20 cellular contexts compared by ENCODE assay signal in the genomic region with DNA sequence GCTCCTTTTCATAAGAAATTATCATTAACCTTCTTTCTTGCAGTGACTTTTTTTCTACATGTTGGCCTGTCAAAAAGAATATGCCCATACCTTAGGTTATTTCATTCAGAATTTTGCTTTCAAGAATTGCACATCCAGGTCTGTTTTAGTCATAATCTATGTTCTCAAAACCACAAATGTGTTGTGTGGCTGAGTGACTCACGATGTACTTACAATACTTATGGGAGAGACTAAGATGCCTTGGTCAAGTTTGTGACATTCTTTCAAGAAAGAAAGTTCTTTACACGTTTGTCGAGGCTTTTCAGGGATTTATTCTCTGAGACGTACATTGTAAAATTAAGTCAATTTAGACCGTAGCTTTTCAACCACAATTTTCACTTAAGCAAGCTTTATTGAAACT.
DNase-seq lines count a peak whose midpoint lies in the region; ATAC-seq, FAIRE-seq and TF ChIP-seq lines count a peak whose summit lies in the region.
"Had no signal": no experiment of that assay in that cellular context is flagged by ENCODE, and none has a peak within 500 bp of the region (broad histone marks: within the 10 kb centered on the region; RNA-seq: fewer than 3 reads in every experiment).

No MANE protein-coding gene starts in this region.

- H3K9ac ChIP-seq in GM12878 (ENCODE audit: control insufficient read depth, insufficient read depth, low read length): no peak overlapping the region

- H3K9me3 Mint-ChIP-seq in activated CD8-positive, alpha-beta T cell treated with anti-CD3 and anti-CD28 coated beads, Interleukin-2, amount 10 ng/mL, durations not matched to agents 7 days and 5 days (ENCODE audit: insufficient read depth): peaks cover 4% of the 10 kb centered on the region

- no peaks in the 10 kb centered on the region for H3K36me3 ChIP-seq in GM12878 (ENCODE audit: control insufficient read depth in 2 of 2, insufficient read depth in 2 of 2, low read length in 1 of 2)
- H3K36me3 ChIP-seq: upper lobe of right lung had no signal

- H3K4me3 ChIP-seq in GM12878: no peak overlapping the region
- H3K4me3 ChIP-seq: upper lobe of right lung had no signal

- H3K27ac Mint-ChIP-seq in activated CD8-positive, alpha-beta T cell treated with anti-CD3 and anti-CD28 coated beads, Interleukin-2, amount 10 ng/mL, durations not matched to agents 7 days and 5 days: no peak overlapping the region
- H3K27ac Mint-ChIP-seq: B cell had no signal

- SMC1A ChIA-PET in GM12878 (lab: Charles Lee; ENCODE audit: uncharacterized antibody, unreplicated experiment): interaction anchor here (0.7 to 1.4 kb wide), 4 partner anchors 8 to 117 kb away, joined by 3 read pairs; no protein-coding TSS in a partner anchor

- H3K36me3 Mint-ChIP-seq in activated CD8-positive, alpha-beta T cell treated with anti-CD3 and anti-CD28 coated beads, Interleukin-2, amount 10 ng/mL, durations not matched to agents 7 days and 5 days (ENCODE audit: low read depth): no peaks in the 10 kb centered on the region

- POLR2A ChIA-PET in GM12878 (lab: Charles Lee): interaction anchor here (0.6 kb wide), 1 partner anchor 41 kb away, joined by 4 read pairs; no protein-coding TSS in a partner anchor
- POLR2A ChIA-PET in activated CD8-positive, alpha-beta T cell treated with anti-CD3 and anti-CD28 coated beads, Interleukin-2, amount 10 ng/mL, durations not matched to agents 7 days and 5 days (lab: Charles Lee): no interaction called here

- TF ChIP-seq CTCF in GM12878 (IDR thresholded peaks at IDR 0.05 in 2 of 3, conservative IDR thresholded peaks at IDR 0.05 in 1 of 3; ENCODE audit: control insufficient read depth in 2 of 3, extremely low read depth in 1 of 3, insufficient read depth in 1 of 3, low read depth in 3 of 3, low read length in 3 of 3): no peak

- WGBS in GM12878 (ENCODE audit: insufficient coverage, insufficient replicate concordance, low lambda C conversion rate, missing lambda C conversion rate): 15% methylated on average over 5 of the region's 5 CpGs

- no peak overlapping the region for H3K4me2 ChIP-seq in GM12878 (ENCODE audit: control insufficient read depth, insufficient read depth)

- no peaks in the 10 kb centered on the region for H3K79me2 ChIP-seq in GM12878 (ENCODE audit: control insufficient read depth, insufficient read depth, low read length)

- H3K27ac ChIP-seq in GM12878 (ENCODE audit: control insufficient read depth, insufficient read depth): no peak overlapping the region
- H3K27ac ChIP-seq: upper lobe of right lung had no signal

- RAD21 ChIA-PET in GM12878 (lab: Charles Lee; ENCODE audit: unreplicated experiment): no interaction called here

- H3K9me3 ChIP-seq in GM12878 (replicated peaks; ENCODE audit: control insufficient read depth, insufficient read depth, low read length): no peaks in the 10 kb centered on the region
- H3K9me3 ChIP-seq: upper lobe of right lung had no signal

- H2AFZ ChIP-seq in GM12878 (ENCODE audit: control insufficient read depth, low read depth, low read length): no peak overlapping the region

- no peak for FAIRE-seq in GM12878 (lab: Jason Lieb, UNC)
- FAIRE-seq: H1, keratinocyte had no signal

- H4K20me1 ChIP-seq in GM12878 (ENCODE audit: control insufficient read depth, insufficient read depth): no peaks in the 10 kb centered on the region

- intact Hi-C loops in GM12878 (cut with micrococcal nuclease; ENCODE audit: unreplicated experiment): no loop called here

- TF ChIP-seq RAD21 in GM12878 (IDR thresholded peaks at IDR 0.05; ENCODE audit: insufficient read depth, low read depth, low read length): no peak

- no peaks in the 10 kb centered on the region for H3K4me1 ChIP-seq in GM12878 (ENCODE audit: control insufficient read depth, insufficient read depth, low read length)
- H3K4me1 ChIP-seq: upper lobe of right lung had no signal

- H3K27me3 Mint-ChIP-seq in activated CD8-positive, alpha-beta T cell treated with anti-CD3 and anti-CD28 coated beads, Interleukin-2, amount 10 ng/mL, durations not matched to agents 7 days and 5 days (ENCODE audit: low read depth): no peaks in the 10 kb centered on the region
- H3K27me3 Mint-ChIP-seq: B cell had no signal

- in situ Hi-C loops in GM12878 (cut with MboI): no loop called here

- no TSS peak for BruUV-seq in GM12878 (replicated peaks; lab: Mats Ljungman, UMichigan)

- no peaks in the 10 kb centered on the region for H3K4me1 Mint-ChIP-seq in activated CD8-positive, alpha-beta T cell treated with anti-CD3 and anti-CD28 coated beads, Interleukin-2, amount 10 ng/mL, durations not matched to agents 7 days and 5 days (ENCODE audit: low read depth)
- H3K4me1 Mint-ChIP-seq: B cell had no signal

- no peaks in the 10 kb centered on the region for H3K27me3 ChIP-seq in GM12878 (replicated peaks in 1 of 2; ENCODE audit: control insufficient read depth in 2 of 2, insufficient read depth in 2 of 2, low read length in 1 of 2)
- H3K27me3 ChIP-seq: upper lobe of right lung had no signal

- DNase-seq in EL (peak; percentile 0), LHCN-M2 (ENCODE audit: low read depth) (peak; percentile 87), GM12878 (ENCODE audit: low read depth, low spot score) (no peak), kidney tubule cell (ENCODE audit: low spot score) (peak; percentile 20), NCI-H146 treated with DMSO at 0.1 percent for 48 hours (lab: John Stamatoyannopoulos, UW; ENCODE audit: unreplicated experiment) (no peak), COLO829 (ENCODE audit: low spot score) (no peak)
- no peak for DNase-seq in activated CD8-positive, alpha-beta T cell treated with anti-CD3 and anti-CD28 coated beads, Interleukin-2, amount 10 ng/mL, durations not matched to agents 7 days and 5 days
- DNase-seq: activated naive CD4-positive, alpha-beta T cell treated with anti-CD3 and anti-CD28 coated beads, Interleukin-2, amount 50 U/mL, for 16 hours; caudate nucleus; DMS153; glutamatergic neuron; NCI-H146; NCI-H510A treated with DMSO at 0.1 percent for 48 hours; stimulated activated naive CD4-positive, alpha-beta T cell treated with Interleukin-2 at 50 U/mL for 16 hours; T-helper 2 cell; upper lobe of right lung had no signal

- no peak for TF ChIP-seq EP300 in GM12878 (IDR thresholded peaks at IDR 0.05; ENCODE audit: borderline replicate concordance in 1 of 2, control insufficient read depth in 1 of 2, low read depth in 2 of 2, low read length in 2 of 2)

- peak; percentile 88 for ATAC-seq in GM12878
- ATAC-seq in HG03280 (IDR thresholded peaks at IDR 0.05; ENCODE audit: unreplicated experiment): no peak
- ATAC-seq in activated CD8-positive, alpha-beta T cell treated with anti-CD3 and anti-CD28 coated beads, Interleukin-2, amount 10 ng/mL, durations not matched to agents 7 days and 5 days: no peak
- ATAC-seq: upper lobe of right lung had no signal

- H3K4me3 Mint-ChIP-seq in activated CD8-positive, alpha-beta T cell treated with anti-CD3 and anti-CD28 coated beads, Interleukin-2, amount 10 ng/mL, durations not matched to agents 7 days and 5 days: no peak overlapping the region
- H3K4me3 Mint-ChIP-seq: B cell had no signal

- no peak for TF ChIP-seq POLR2A in GM12878 (IDR thresholded peaks at IDR 0.05; ENCODE audit: low read depth, low read length)

- CTCF ChIA-PET in GM12878 (lab: Yijun Ruan, JAX): interaction anchor here (1.4 kb wide), 1 partner anchor 9 kb away, joined by 4 read pairs; no protein-coding TSS in a partner anchor
- CTCF ChIA-PET in activated CD8-positive, alpha-beta T cell treated with anti-CD3 and anti-CD28 coated beads, Interleukin-2, amount 10 ng/mL, durations not matched to agents 7 days and 5 days (lab: Charles Lee): no interaction called here

TF ChIP-seq in GM12878, 131 proteins besides CTCF, POLR2A, EP300 and RAD21 (continues in another document):
- peak; percentile 64 for TF ChIP-seq ZBTB40 (IDR thresholded peaks at IDR 0.05; ENCODE audit: borderline replicate concordance)
- no peak for TF ChIP-seq ZBED1 (IDR thresholded peaks at IDR 0.05; ENCODE audit: borderline replicate concordance)

Comparison
In these comparisons a context has a peak if more than half of its experiments do, and no peak if none do; other contexts are left out.
1. DNase-seq: peak in EL (single experiment), LHCN-M2 (single experiment) and kidney tubule cell (single experiment); none in GM12878 (single experiment), NCI-H146 treated with DMSO at 0.1 percent for 48 hours (single experiment), COLO829 (single experiment) and activated CD8-positive, alpha-beta T cell treated with anti-CD3 and anti-CD28 coated beads, Interleukin-2, amount 10 ng/mL, durations not matched to agents 7 days and 5 days (single experiment).